ENCODE assay signal across 11 cellular contexts in genomic region chr17:28193241-28193640, GRCh38.
DNase-seq lines count a peak whose midpoint lies in the region; ATAC-seq and TF ChIP-seq lines count a peak whose summit lies in the region.
"Had no signal": no experiment of that assay in that cellular context is flagged by ENCODE, and none has a peak within 500 bp of the region (broad histone marks: within the 10 kb centered on the region; RNA-seq: fewer than 3 reads in every experiment).

No MANE protein-coding gene starts in this region.

- no peaks in the 10 kb centered on the region for H3K27me3 ChIP-seq in OCI-LY3 (ENCODE audit: low read depth, low read length)
- no peaks in the 10 kb centered on the region for H3K27me3 ChIP-seq in gastrocnemius medialis
- no peaks in the 10 kb centered on the region for H3K27me3 ChIP-seq in brain microvascular endothelial cell (replicated peaks)

- no peaks in the 10 kb centered on the region for H3K9me3 Mint-ChIP-seq in activated CD8-positive, alpha-beta memory T cell treated with anti-CD3 and anti-CD28 coated beads, Interleukin-2, amount 10 ng/mL, durations not matched to agents 7 days and 5 days (ENCODE audit: low read depth)

- ATAC-seq in gastrocnemius medialis, result no peak
- ATAC-seq in activated CD8-positive, alpha-beta memory T cell treated with anti-CD3 and anti-CD28 coated beads, Interleukin-2, amount 10 ng/mL, durations not matched to agents 7 days and 5 days, result no peak

- no peaks in the 10 kb centered on the region for H3K9me3 ChIP-seq in OCI-LY3 (ENCODE audit: insufficient read depth, low read length)
- no peaks in the 10 kb centered on the region for H3K9me3 ChIP-seq in gastrocnemius medialis

- no peak overlapping the region for H3K4me2 ChIP-seq in OCI-LY3 (ENCODE audit: low read length)

- H3K4me3 ChIP-seq in OCI-LY3 (ENCODE audit: low read length), result no peak overlapping the region
- H3K4me3 ChIP-seq in gastrocnemius medialis, result no peak overlapping the region
- no peak overlapping the region for H3K4me3 ChIP-seq in brain microvascular endothelial cell (ENCODE audit: low read depth, low read length)

- intact Hi-C loops in gastrocnemius medialis (cut with DNase I; ENCODE audit: low total_unique reads), result no loop called here

- H3K27ac ChIP-seq in OCI-LY3 (ENCODE audit: low read length) (no peak overlapping the region), gastrocnemius medialis (no peak overlapping the region), brain microvascular endothelial cell (no peak overlapping the region)

- H3K27ac Mint-ChIP-seq in activated CD8-positive, alpha-beta memory T cell treated with anti-CD3 and anti-CD28 coated beads, Interleukin-2, amount 10 ng/mL, durations not matched to agents 7 days and 5 days, result no peak overlapping the region

- no peaks in the 10 kb centered on the region for H3K4me1 Mint-ChIP-seq in activated CD8-positive, alpha-beta memory T cell treated with anti-CD3 and anti-CD28 coated beads, Interleukin-2, amount 10 ng/mL, durations not matched to agents 7 days and 5 days

- in situ Hi-C loops in GM13977 (cut with MboI; ENCODE audit: low pct_unique_long_range_greater_than_20kb, low sequenced_read_pairs, unreplicated experiment) (no loop called here), gastrocnemius medialis (cut with MboI; ENCODE audit: low sequenced_read_pairs in 4 of 4) (no loop called here), brain microvascular endothelial cell (cut with HindIII; ENCODE audit: low pct_ligation_motif_present, low sequenced_read_pairs) (no loop called here)

- TF ChIP-seq CTCF in GM13977 (IDR thresholded peaks at IDR 0.05; ENCODE audit: extremely low read depth, insufficient read depth, missing control alignments) (peak; percentile 21), OCI-LY3 (IDR thresholded peaks at IDR 0.05; ENCODE audit: low read depth, low read length) (peak; percentile 11; the same call in 1 of the 2 replicates), gastrocnemius medialis (IDR thresholded peaks at IDR 0.05 in 4 of 5, conservative IDR thresholded peaks at IDR 0.05 in 1 of 5) (no peak), brain microvascular endothelial cell (IDR thresholded peaks at IDR 0.05; ENCODE audit: low read depth, low read length, missing control alignments) (no peak)

- no peak overlapping the region for H3K9ac ChIP-seq in OCI-LY3 (ENCODE audit: low read length)

- TF ChIP-seq POLR2A in gastrocnemius medialis (IDR thresholded peaks at IDR 0.05), result no peak

- peaks cover 4% of the 10 kb centered on the region for H3K36me3 Mint-ChIP-seq in activated CD8-positive, alpha-beta memory T cell treated with anti-CD3 and anti-CD28 coated beads, Interleukin-2, amount 10 ng/mL, durations not matched to agents 7 days and 5 days

- peaks cover 7% of the 10 kb centered on the region for H3K4me1 ChIP-seq in OCI-LY3 (ENCODE audit: low read length)
- H3K4me1 ChIP-seq in gastrocnemius medialis, result no peaks in the 10 kb centered on the region

- DNase-seq in GM13977 (ENCODE audit: low spot score) (no peak), globus pallidus (ENCODE audit: low spot score) (peak; percentile 61), gastrocnemius medialis (peak; percentile 10 to 48), brain microvascular endothelial cell (no peak), NCI-H774 (lab: John Stamatoyannopoulos, UW) (no peak)
- no peak for DNase-seq in activated T-cell treated with anti-CD3 and anti-CD28 coated beads, Interleukin-2, amount 50 U/mL, for 48 hours
- no peak for DNase-seq in activated CD8-positive, alpha-beta memory T cell treated with anti-CD3 and anti-CD28 coated beads, Interleukin-2, amount 10 ng/mL, durations not matched to agents 7 days and 5 days
- DNase-seq: activated T-cell treated with anti-CD3 and anti-CD28 coated beads, Interleukin-2, amount 50 U/mL, for 1 hour; NCI-H526; T1000 had no signal

- H3K36me3 ChIP-seq in OCI-LY3 (replicated peaks; ENCODE audit: low read depth, low read length) (no peaks in the 10 kb centered on the region), gastrocnemius medialis (peaks cover 0 to 29% of the 10 kb centered on the region in 2 donors), brain microvascular endothelial cell (replicated peaks) (peaks cover 10% of the 10 kb centered on the region)

- H3K79me2 ChIP-seq in OCI-LY3 (ENCODE audit: low read length), result no peaks in the 10 kb centered on the region

- no peak overlapping the region for H2AFZ ChIP-seq in OCI-LY3 (ENCODE audit: low read depth, low read length)

- H4K20me1 ChIP-seq in OCI-LY3 (ENCODE audit: insufficient read depth, low read length), result no peaks in the 10 kb centered on the region

- no peak overlapping the region for H3K4me3 Mint-ChIP-seq in activated CD8-positive, alpha-beta memory T cell treated with anti-CD3 and anti-CD28 coated beads, Interleukin-2, amount 10 ng/mL, durations not matched to agents 7 days and 5 days

- no peaks in the 10 kb centered on the region for H3K27me3 Mint-ChIP-seq in activated CD8-positive, alpha-beta memory T cell treated with anti-CD3 and anti-CD28 coated beads, Interleukin-2, amount 10 ng/mL, durations not matched to agents 7 days and 5 days

- CTCF ChIA-PET in activated CD8-positive, alpha-beta memory T cell treated with anti-CD3 and anti-CD28 coated beads, Interleukin-2, amount 10 ng/mL, durations not matched to agents 7 days and 5 days (lab: Charles Lee), result no interaction called here

Comparison
In these comparisons a context has a peak if more than half of its experiments do, and no peak if none do; other contexts are left out.
1. DNase-seq: peak in globus pallidus (single experiment) and gastrocnemius medialis (2 of 2); none in GM13977 (single experiment), activated T-cell treated with anti-CD3 and anti-CD28 coated beads, Interleukin-2, amount 50 U/mL, for 48 hours (0 of 2), brain microvascular endothelial cell (single experiment), activated CD8-positive, alpha-beta memory T cell treated with anti-CD3 and anti-CD28 coated beads, Interleukin-2, amount 10 ng/mL, durations not matched to agents 7 days and 5 days (single experiment) and NCI-H774 (single experiment).
2. CTCF ChIP-seq: peak in GM13977 (single experiment) and OCI-LY3 (single experiment); none in gastrocnemius medialis (0 of 5) and brain microvascular endothelial cell (single experiment).